In the genomic region with DNA sequence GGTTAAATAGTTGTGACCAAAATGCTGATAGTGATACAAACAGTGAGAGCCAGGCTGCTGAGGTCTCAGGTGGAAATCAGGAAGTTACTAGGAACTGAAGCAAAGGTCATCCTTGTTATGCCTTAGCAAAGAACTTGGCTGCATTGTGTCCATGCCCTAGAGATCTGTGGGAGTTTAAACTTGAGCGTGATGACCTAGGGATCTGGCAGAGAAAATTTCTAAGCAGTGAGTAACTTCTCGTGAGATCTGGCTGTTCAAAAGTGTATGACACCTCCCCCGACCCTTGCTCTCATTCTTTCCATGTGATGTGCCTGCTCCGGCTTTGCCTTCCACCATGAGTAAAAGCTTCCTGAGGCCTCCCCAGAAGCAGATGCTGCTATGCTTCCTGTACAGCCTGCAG, we compare ENCODE assay signal across 15 cellular contexts. TPM values are rescaled to one million over a fixed set of nuclear protein-coding genes. Genes with fewer than 3 reads are reported as not detected.
DNase-seq lines count a peak whose midpoint lies in the region; ATAC-seq and TF ChIP-seq lines count a peak whose summit lies in the region.
"Had no signal": no experiment of that assay in that cellular context is flagged by ENCODE, and none has a peak within 500 bp of the region (broad histone marks: within the 10 kb centered on the region; RNA-seq: fewer than 3 reads in every experiment).

No MANE protein-coding gene starts in this region.

- no peak for TF ChIP-seq EP300 in transverse colon (IDR thresholded peaks at IDR 0.05; ENCODE audit: low read depth)

- DNase-seq in LoVo (ENCODE audit: low spot score) (peak; percentile 22), colonic mucosa (peak; percentile 30), kidney tubule cell (ENCODE audit: low spot score) (peak; percentile 35), transverse colon (peak; percentile 21), left lobe of liver (ENCODE audit: low spot score) (no peak), HUDEP-2 (lab: John Stamatoyannopoulos, UW; ENCODE audit: unreplicated experiment in 76 of 76) (no peak), NCI-H345 treated with DMSO at 0.1 percent for 48 hours (lab: John Stamatoyannopoulos, UW; ENCODE audit: unreplicated experiment) (no peak)
- DNase-seq: Caco-2; CD4-positive, CD25-positive, alpha-beta regulatory T cell; NCI-H1436; NCI-H2029; NCI-H2171 treated with DMSO at 0.1 percent for 48 hours; NCI-H510A; NCI-H774 had no signal

- intact Hi-C loops in colonic mucosa (cut with DNase I), result no loop called here
- intact Hi-C loops in transverse colon (cut with DNase I; ENCODE audit: low total_unique reads), result no loop called here

- H3K36me3 ChIP-seq in colonic mucosa (no peaks in the 10 kb centered on the region), transverse colon (no peaks in the 10 kb centered on the region)

- no peak for TF ChIP-seq CTCF in colonic mucosa (IDR thresholded peaks at IDR 0.05)
- no peak for TF ChIP-seq CTCF in transverse colon (IDR thresholded peaks at IDR 0.05)

- no peak for ATAC-seq in GM21529 (IDR thresholded peaks at IDR 0.05; ENCODE audit: unreplicated experiment)
- no peak for ATAC-seq in left lobe of liver

- H3K4me1 ChIP-seq in colonic mucosa (peaks cover 7% of the 10 kb centered on the region), transverse colon (peaks cover 0 to 21% (median 13%) of the 10 kb centered on the region in 4 donors)
- H3K4me1 ChIP-seq: Caco-2 had no signal

- H3K27ac ChIP-seq in colonic mucosa, result no peak overlapping the region
- H3K27ac ChIP-seq in transverse colon, result peak overlapping the region in 2 of 4 donors; percentile 18 to 38

- in situ Hi-C loops in transverse colon (cut with MboI; ENCODE audit: low pct_ligation_motif_present in 1 of 4, low pct_unique_long_range_greater_than_20kb in 1 of 4, low sequenced_read_pairs in 3 of 4), result loop anchor here in 1 of 4 donors (25.0 kb wide), 1 partner anchor 173 kb away; no protein-coding TSS in a partner anchor

- H3K9ac ChIP-seq in colonic mucosa (ENCODE audit: low read depth in 2 of 2, low read length in 2 of 2), result no peak overlapping the region

- H3K4me3 ChIP-seq in colonic mucosa (no peak overlapping the region), transverse colon (no peak overlapping the region)

- H3K9me3 ChIP-seq in colonic mucosa (no peaks in the 10 kb centered on the region), transverse colon (no peaks in the 10 kb centered on the region)
- H3K9me3 ChIP-seq: Caco-2 had no signal

- H3K27me3 ChIP-seq in colonic mucosa (no peaks in the 10 kb centered on the region), transverse colon (no peaks in the 10 kb centered on the region)

- TF ChIP-seq POLR2A in transverse colon (IDR thresholded peaks at IDR 0.05), result no peak

- WGBS in transverse colon (ENCODE audit: low coverage in 1 of 2), 2 donors, result 76% methylated on average over 4 of the region's 4 CpGs; no CpG with 5 or more reads in 1 of the 2 donors

RNA-seq across cellular contexts. Expression of a gene that starts 34.0 kb away (rescaled TPM):
- total RNA-seq in colonic mucosa, result 10 to 100 TPM; 41.6 to 68.7 TPM
- 100 to 1,000 TPM in 1 of 4 donors, 10 to 100 TPM in 3; 82.7 to 154 (median 90.1) TPM for total RNA-seq in transverse colon
- total RNA-seq in left lobe of liver, result 10.1 TPM

Comparison
In these comparisons a context has a peak if more than half of its experiments do, and no peak if none do; other contexts are left out.
1. DNase-seq: peak in LoVo (single experiment), colonic mucosa (single experiment), kidney tubule cell (single experiment) and transverse colon (single experiment); none in left lobe of liver (single experiment), HUDEP-2 (0 of 76) and NCI-H345 treated with DMSO at 0.1 percent for 48 hours (single experiment).